In the genomic region with DNA sequence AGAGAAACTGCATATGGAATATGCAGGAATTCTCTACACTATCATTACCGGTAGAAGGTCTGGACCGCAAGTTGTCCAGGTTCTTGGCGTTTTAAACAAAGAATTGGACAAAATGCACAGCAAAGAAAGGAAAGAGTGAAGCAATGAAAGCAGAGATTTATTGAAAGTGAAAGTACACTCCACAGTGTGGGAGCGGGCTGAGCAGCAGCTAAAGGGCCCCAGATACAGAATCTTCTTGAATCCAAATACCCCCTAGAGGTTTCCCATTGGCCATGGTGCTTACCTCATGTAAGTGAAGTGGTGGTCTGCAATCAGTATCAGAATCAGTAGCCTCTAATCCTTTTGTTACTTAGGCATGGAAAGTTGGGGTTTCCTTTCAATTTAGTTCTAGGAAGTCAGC, we compare ENCODE assay signal across 33 cellular contexts.
"Had no signal": no experiment of that assay in that cellular context is flagged by ENCODE, and none has a peak within 500 bp of the region (broad histone marks: within the 10 kb centered on the region; RNA-seq: fewer than 3 reads in every experiment).

No MANE protein-coding gene starts in this region.

- H3K4me1 ChIP-seq: adrenal gland, ascending aorta, body of pancreas, breast epithelium had no signal

- ATAC-seq: activated naive CD4-positive, alpha-beta T cell treated with anti-CD3 and anti-CD28 coated beads, Interleukin-2, amount 50 U/mL, for 72 hours; activated naive CD8-positive, alpha-beta T cell treated with anti-CD3 and anti-CD28 coated beads, Interleukin-2, amount 50 U/mL, for 24 hours; activated T-cell treated with anti-CD3 and anti-CD28 coated beads, Interleukin-2, amount 50 U/mL, for 4 hours; activated T-cell treated with anti-CD3 and anti-CD28 coated beads, Interleukin-2, amount 50 U/mL, for 72 hours; activated T-helper 17 cell treated with anti-CD3 and anti-CD28 coated beads, Interleukin-2, amount 50 U/mL, for 72 hours; body of pancreas had no signal

- H3K27me3 ChIP-seq: adrenal gland, ascending aorta, body of pancreas, brain microvascular endothelial cell, breast epithelium, cardiac muscle cell had no signal

- H3K27ac ChIP-seq: adrenal gland, ascending aorta, body of pancreas, brain microvascular endothelial cell, breast epithelium, cardiac muscle cell had no signal

- H3K9me3 ChIP-seq: adrenal gland, ascending aorta, body of pancreas had no signal

- H3K4me3 ChIP-seq: adrenal gland, ascending aorta, body of pancreas, breast epithelium, cardiac muscle cell had no signal

- DNase-seq: activated effector memory CD4-positive, alpha-beta T cell treated with anti-CD3 and anti-CD28 coated beads, Interleukin-2, amount 50 U/mL, for 16 hours; activated effector memory CD4-positive, alpha-beta T cell treated with Interleukin-2 at 50 U/mL for 16 hours; activated gamma-delta T cell; activated gamma-delta T cell treated with Interleukin-2 at 50 U/mL for 16 hours; activated naive CD4-positive, alpha-beta T cell; activated naive CD4-positive, alpha-beta T cell treated with anti-CD3 and anti-CD28 coated beads for 36 hours; activated naive CD4-positive, alpha-beta T cell treated with anti-CD3 and anti-CD28 coated beads, Interleukin-2, amount 10 ng/mL, durations not matched to agents 7 days and 5 days; activated naive CD4-positive, alpha-beta T cell treated with anti-CD3 and anti-CD28 coated beads, Interleukin-2, amount 50 U/mL, for 16 hours; activated naive CD4-positive, alpha-beta T cell treated with Interleukin-2 at 50 U/mL for 16 hours; activated naive CD8-positive, alpha-beta T cell treated with anti-CD3 and anti-CD28 coated beads for 36 hours; activated naive CD8-positive, alpha-beta T cell treated with anti-CD3 and anti-CD28 coated beads, Interleukin-2, amount 10 ng/mL, durations not matched to agents 7 days and 5 days; activated naive CD8-positive, alpha-beta T cell treated with anti-CD3 and anti-CD28 coated beads, Interleukin-2, amount 50 U/mL, for 24 hours; activated T-cell treated with anti-CD3 and anti-CD28 coated beads, Interleukin-2, amount 50 U/mL, for 24 hours; activated T-cell treated with anti-CD3 and anti-CD28 coated beads, Interleukin-2, amount 50 U/mL, for 4 hours; activated T-cell treated with anti-CD3 and anti-CD28 coated beads, Interleukin-2, amount 50 U/mL, for 48 hours; activated T-cell treated with anti-CD3 and anti-CD28 coated beads, Interleukin-2, amount 50 U/mL, for 72 hours; adrenal gland; amniotic stem cell; amygdala; anterior cingulate cortex; aorta; body of pancreas; brain microvascular endothelial cell; caudate nucleus; central memory CD4-positive, alpha-beta T cell; cerebellar nuclear complex had no signal

- FAIRE-seq: astrocyte, bronchial epithelial cell had no signal

- H3K36me3 ChIP-seq: adrenal gland, ascending aorta, brain microvascular endothelial cell, breast epithelium, cardiac muscle cell had no signal
